Comparison of ENCODE assay signal across 8 cellular contexts in the genomic region with DNA sequence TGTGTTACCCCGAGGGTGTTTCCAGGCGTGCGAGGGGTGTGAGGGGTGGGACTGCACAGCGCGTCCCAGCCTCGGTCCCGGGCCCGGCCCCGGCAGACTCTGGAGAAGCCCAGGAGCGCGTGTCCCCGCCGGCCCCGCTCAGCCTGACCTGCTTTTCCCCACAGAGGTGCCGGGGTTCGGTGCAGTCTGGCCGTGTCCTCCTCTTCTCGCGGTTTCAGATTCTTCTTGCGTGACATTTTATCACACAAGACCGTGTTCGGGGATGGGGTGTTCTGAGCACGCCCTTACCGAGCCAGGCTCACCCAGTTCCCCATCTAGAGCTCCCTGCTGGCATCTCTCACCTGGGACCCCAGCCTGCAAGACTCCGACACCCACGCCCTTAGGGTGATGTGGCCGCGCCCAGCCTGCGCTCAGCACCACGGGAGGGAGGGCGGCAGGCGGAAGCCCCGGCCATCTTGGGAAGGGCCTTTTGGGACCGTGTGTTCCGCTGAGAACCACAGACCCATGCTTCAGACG.
DNase-seq lines count a peak whose midpoint lies in the region; ATAC-seq and TF ChIP-seq lines count a peak whose summit lies in the region.

No MANE protein-coding gene starts in this region.

- POLR2A ChIA-PET in Caco-2 (lab: Charles Lee) = no interaction called here

- no peaks in the 10 kb centered on the region for H3K4me1 ChIP-seq in Caco-2

- DNase-seq in activated T-helper 9 cell treated with anti-CD3 and anti-CD28 coated beads, Interleukin-2, amount 50 U/mL, for 16 hours (ENCODE audit: low read depth) = peak; percentile 46
- DNase-seq in left kidney (ENCODE audit: low read depth, low spot score) = peak; percentile 52
- peak; percentile 2 for DNase-seq in stimulated activated CD8-positive, alpha-beta memory T cell treated with anti-CD3 and anti-CD28 coated beads, Interleukin-15, amount 100 ng/mL, for 24 hours (ENCODE audit: low read depth)
- DNase-seq in Caco-2 = no peak
- no peak for DNase-seq in DMS79 treated with DMSO at 0.1 percent for 48 hours (lab: John Stamatoyannopoulos, UW)
- DNase-seq in effector CD8-positive, alpha-beta T cell (lab: John Stamatoyannopoulos, UW) = no peak
- no peak for DNase-seq in islet precursor cell

- no peaks in the 10 kb centered on the region for H3K36me3 Mint-ChIP-seq in Caco-2 (ENCODE audit: insufficient read depth, unreplicated experiment)

- BruUV-seq in Caco-2 (replicated peaks; lab: Mats Ljungman, UMichigan) = no TSS peak

- peak; percentile 70 for ATAC-seq in HG03066 (IDR thresholded peaks at IDR 0.05; ENCODE audit: low read depth, unreplicated experiment)

- no peak overlapping the region for H3K4me3 Mint-ChIP-seq in Caco-2 (ENCODE audit: unreplicated experiment)

- peaks cover 20% of the 10 kb centered on the region for H3K27me3 Mint-ChIP-seq in Caco-2 (ENCODE audit: insufficient read depth, unreplicated experiment)

- no peak for TF ChIP-seq CTCF in Caco-2 (IDR thresholded peaks at IDR 0.05; ENCODE audit: insufficient read depth in 1 of 2, low read depth in 1 of 2, low read length in 1 of 2, severe bottlenecking in 1 of 2, unreplicated experiment in 1 of 2)

- intact Hi-C loops in Caco-2 (cut with micrococcal nuclease; ENCODE audit: unreplicated experiment) = no loop called here

- no peak overlapping the region for H3K4me3 ChIP-seq in Caco-2 (ENCODE audit: low read depth, low read length)

- no peaks in the 10 kb centered on the region for H3K36me3 ChIP-seq in Caco-2 (ENCODE audit: control insufficient read depth, insufficient read depth, low read length)

- no peaks in the 10 kb centered on the region for H3K9me3 ChIP-seq in Caco-2

- H3K9me3 Mint-ChIP-seq in Caco-2 (ENCODE audit: unreplicated experiment) = no peaks in the 10 kb centered on the region

- CTCF ChIA-PET in Caco-2 (lab: Charles Lee) = no interaction called here

- no peak overlapping the region for H3K27ac Mint-ChIP-seq in Caco-2 (ENCODE audit: unreplicated experiment)

- no peaks in the 10 kb centered on the region for H3K27me3 ChIP-seq in Caco-2 (replicated peaks; ENCODE audit: control insufficient read depth, insufficient read depth, low read length)

- H3K4me1 Mint-ChIP-seq in Caco-2 (ENCODE audit: low read depth, unreplicated experiment) = no peaks in the 10 kb centered on the region

Comparison
In these comparisons a context has a peak if more than half of its experiments do, and no peak if none do; other contexts are left out.
1. DNase-seq: peak in activated T-helper 9 cell treated with anti-CD3 and anti-CD28 coated beads, Interleukin-2, amount 50 U/mL, for 16 hours (single experiment), left kidney (single experiment) and stimulated activated CD8-positive, alpha-beta memory T cell treated with anti-CD3 and anti-CD28 coated beads, Interleukin-15, amount 100 ng/mL, for 24 hours (single experiment); none in Caco-2 (0 of 2), DMS79 treated with DMSO at 0.1 percent for 48 hours (single experiment), effector CD8-positive, alpha-beta T cell (single experiment) and islet precursor cell (single experiment).